11 cellular contexts compared by ENCODE assay signal in genomic region chrX:20144491-20144890, GRCh38. TPM values are rescaled to one million over a fixed set of nuclear protein-coding genes. Genes with fewer than 3 reads are reported as not detected.
A peak's percentile ranks its signal among the peaks of the same experiment; 100 is the strongest.
DNase-seq lines count a peak whose midpoint lies in the region; TF ChIP-seq lines count a peak whose summit lies in the region.
"Had no signal": no experiment of that assay in that cellular context is flagged by ENCODE, and none has a peak within 500 bp of the region (broad histone marks: within the 10 kb centered on the region; RNA-seq: fewer than 3 reads in every experiment).

No MANE protein-coding gene starts in this region.

- DNase-seq in activated CD4-positive, alpha-beta T cell treated with anti-CD3 and anti-CD28 coated beads, Interleukin-2, amount 10 ng/mL, durations not matched to agents 24 days and 14 days = no peak
- no peak for DNase-seq in activated CD4-positive, alpha-beta T cell treated with anti-CD3 and anti-CD28 coated beads, Interleukin-2, amount 50 U/mL, for 1 hour
- DNase-seq in HS-5 (ENCODE audit: low read depth) (peak; percentile 56), iris pigment epithelial cell (ENCODE audit: low read depth) (peak; percentile 76), T-helper 1 cell (no peak), NCI-H2081 treated with DMSO at 0.1 percent for 48 hours (lab: John Stamatoyannopoulos, UW) (no peak), dorsolateral prefrontal cortex (no peak)
- DNase-seq in activated T-helper 2 cell treated with anti-CD3 and anti-CD28 coated beads, Interferon-gamma antibody, Interleukin-2, Interleukin-4, amounts not matched to agents 10 μg/mL and 5 μg/mL and 100 μg/mL, durations not matched to agents 14 hours and 24 hours and 36 hours (ENCODE audit: low spot score) = no peak
- DNase-seq: RPMI8226 had no signal

- no peaks in the 10 kb centered on the region for H3K27me3 Mint-ChIP-seq in activated CD4-positive, alpha-beta T cell treated with anti-CD3 and anti-CD28 coated beads, Interleukin-2, amount 10 ng/mL, durations not matched to agents 24 days and 14 days
- no peaks in the 10 kb centered on the region for H3K27me3 Mint-ChIP-seq in activated T-helper 2 cell treated with anti-CD3 and anti-CD28 coated beads, Interferon-gamma antibody, Interleukin-2, Interleukin-4, amounts not matched to agents 10 μg/mL and 5 μg/mL and 100 μg/mL, durations not matched to agents 14 hours and 24 hours and 36 hours (ENCODE audit: low read depth)

- peaks cover 0 to 35% (median 3%) of the 10 kb centered on the region in 45 donors for H3K27me3 ChIP-seq in dorsolateral prefrontal cortex

- no peaks in the 10 kb centered on the region for H3K9me3 Mint-ChIP-seq in activated CD4-positive, alpha-beta T cell treated with anti-CD3 and anti-CD28 coated beads, Interleukin-2, amount 10 ng/mL, durations not matched to agents 24 days and 14 days
- no peaks in the 10 kb centered on the region for H3K9me3 Mint-ChIP-seq in activated T-helper 2 cell treated with anti-CD3 and anti-CD28 coated beads, Interferon-gamma antibody, Interleukin-2, Interleukin-4, amounts not matched to agents 10 μg/mL and 5 μg/mL and 100 μg/mL, durations not matched to agents 14 hours and 24 hours and 36 hours

- H3K4me3 Mint-ChIP-seq in activated CD4-positive, alpha-beta T cell treated with anti-CD3 and anti-CD28 coated beads, Interleukin-2, amount 10 ng/mL, durations not matched to agents 24 days and 14 days = no peak overlapping the region
- no peak overlapping the region for H3K4me3 Mint-ChIP-seq in activated T-helper 2 cell treated with anti-CD3 and anti-CD28 coated beads, Interferon-gamma antibody, Interleukin-2, Interleukin-4, amounts not matched to agents 10 μg/mL and 5 μg/mL and 100 μg/mL, durations not matched to agents 14 hours and 24 hours and 36 hours (ENCODE audit: low read depth)
- H3K4me3 Mint-ChIP-seq: neural crest cell had no signal

- TF ChIP-seq CTCF in dorsolateral prefrontal cortex (IDR thresholded peaks at IDR 0.05 in 54 of 56, conservative IDR thresholded peaks at IDR 0.05 in 2 of 56; ENCODE audit: low read depth in 1 of 56, partially characterized antibody in 56 of 56) = no peak

- H3K36me3 Mint-ChIP-seq in activated CD4-positive, alpha-beta T cell treated with anti-CD3 and anti-CD28 coated beads, Interleukin-2, amount 10 ng/mL, durations not matched to agents 24 days and 14 days (ENCODE audit: low read depth) = peaks cover 18% of the 10 kb centered on the region
- peaks cover 15% of the 10 kb centered on the region for H3K36me3 Mint-ChIP-seq in activated T-helper 2 cell treated with anti-CD3 and anti-CD28 coated beads, Interferon-gamma antibody, Interleukin-2, Interleukin-4, amounts not matched to agents 10 μg/mL and 5 μg/mL and 100 μg/mL, durations not matched to agents 14 hours and 24 hours and 36 hours (ENCODE audit: low read depth)

- H3K27ac Mint-ChIP-seq in activated CD4-positive, alpha-beta T cell treated with anti-CD3 and anti-CD28 coated beads, Interleukin-2, amount 10 ng/mL, durations not matched to agents 24 days and 14 days = peak overlapping the region; percentile 29
- peak overlapping the region; percentile 48 for H3K27ac Mint-ChIP-seq in activated T-helper 2 cell treated with anti-CD3 and anti-CD28 coated beads, Interferon-gamma antibody, Interleukin-2, Interleukin-4, amounts not matched to agents 10 μg/mL and 5 μg/mL and 100 μg/mL, durations not matched to agents 14 hours and 24 hours and 36 hours

- H3K4me3 ChIP-seq in dorsolateral prefrontal cortex = no peak overlapping the region

- no peak overlapping the region for H3K27ac ChIP-seq in dorsolateral prefrontal cortex
- H3K27ac ChIP-seq: KMS-11 had no signal

- peaks cover 13% of the 10 kb centered on the region for H3K4me1 Mint-ChIP-seq in activated CD4-positive, alpha-beta T cell treated with anti-CD3 and anti-CD28 coated beads, Interleukin-2, amount 10 ng/mL, durations not matched to agents 24 days and 14 days
- peaks cover 22% of the 10 kb centered on the region for H3K4me1 Mint-ChIP-seq in activated T-helper 2 cell treated with anti-CD3 and anti-CD28 coated beads, Interferon-gamma antibody, Interleukin-2, Interleukin-4, amounts not matched to agents 10 μg/mL and 5 μg/mL and 100 μg/mL, durations not matched to agents 14 hours and 24 hours and 36 hours (ENCODE audit: low read depth)

- intact Hi-C loops in activated CD4-positive, alpha-beta T cell treated with anti-CD3 and anti-CD28 coated beads, Interleukin-2, amount 10 ng/mL, durations not matched to agents 24 days and 14 days (cut with micrococcal nuclease) = loop anchor here (5.0 kb wide), 1 partner anchor 123 kb away; the partner anchor contains the start of gene RPS6KA3
- intact Hi-C loops in activated T-helper 2 cell treated with anti-CD3 and anti-CD28 coated beads, Interferon-gamma antibody, Interleukin-2, Interleukin-4, amounts not matched to agents 10 μg/mL and 5 μg/mL and 100 μg/mL, durations not matched to agents 14 hours and 24 hours and 36 hours (cut with micrococcal nuclease) = loop anchor here (5.0 kb wide), 1 partner anchor 123 kb away; the partner anchor contains the start of gene RPS6KA3
- intact Hi-C loops in dorsolateral prefrontal cortex (cut with DNase I) = loop anchor here (10.0 kb wide), 2 partner anchors 150 to 300 kb away; partner anchors contain the start of gene BCLAF3 (in 1 of the 2)

RNA-seq across cellular contexts. Expression of gene EIF1AX, which starts 2.9 kb away (rescaled TPM):
- 112 and 118 TPM in 2 replicates for total RNA-seq in activated CD4-positive, alpha-beta T cell treated with anti-CD3 and anti-CD28 coated beads, Interleukin-2, amount 10 ng/mL, durations not matched to agents 24 days and 14 days
- 94.1 and 94.5 TPM in 2 replicates for total RNA-seq in activated T-helper 2 cell treated with anti-CD3 and anti-CD28 coated beads, Interferon-gamma antibody, Interleukin-2, Interleukin-4, amounts not matched to agents 10 μg/mL and 5 μg/mL and 100 μg/mL, durations not matched to agents 14 hours and 24 hours and 36 hours
- 100 to 1,000 TPM in 24 of 120 experiments, 10 to 100 TPM in 96; 35.6 to 115 (median 87.7) TPM for total RNA-seq in dorsolateral prefrontal cortex

RNA-seq across cellular contexts. Expression of gene MAP7D2, which starts 27.8 kb away (rescaled TPM):
- 0.23 and 0.50 TPM in 2 replicates for total RNA-seq in activated CD4-positive, alpha-beta T cell treated with anti-CD3 and anti-CD28 coated beads, Interleukin-2, amount 10 ng/mL, durations not matched to agents 24 days and 14 days
- total RNA-seq in activated T-helper 2 cell treated with anti-CD3 and anti-CD28 coated beads, Interferon-gamma antibody, Interleukin-2, Interleukin-4, amounts not matched to agents 10 μg/mL and 5 μg/mL and 100 μg/mL, durations not matched to agents 14 hours and 24 hours and 36 hours = 0.21 and 0.46 TPM in 2 replicates
- 10 to 100 TPM; 15.7 to 85.7 (median 57.2) TPM for total RNA-seq in dorsolateral prefrontal cortex

Comparison
In these comparisons a context has a peak if more than half of its experiments do, and no peak if none do; other contexts are left out.
1. DNase-seq: peak in HS-5 (single experiment) and iris pigment epithelial cell (single experiment); none in activated CD4-positive, alpha-beta T cell treated with anti-CD3 and anti-CD28 coated beads, Interleukin-2, amount 10 ng/mL, durations not matched to agents 24 days and 14 days (single experiment), activated CD4-positive, alpha-beta T cell treated with anti-CD3 and anti-CD28 coated beads, Interleukin-2, amount 50 U/mL, for 1 hour (single experiment), activated T-helper 2 cell treated with anti-CD3 and anti-CD28 coated beads, Interferon-gamma antibody, Interleukin-2, Interleukin-4, amounts not matched to agents 10 μg/mL and 5 μg/mL and 100 μg/mL, durations not matched to agents 14 hours and 24 hours and 36 hours (single experiment), T-helper 1 cell (0 of 5), NCI-H2081 treated with DMSO at 0.1 percent for 48 hours (single experiment) and dorsolateral prefrontal cortex (0 of 10).
2. RNA of gene MAP7D2, which starts 27.8 kb away (total RNA-seq): 15.7 to 85.7 TPM in dorsolateral prefrontal cortex; 0.23 to 0.50 TPM in activated CD4-positive, alpha-beta T cell treated with anti-CD3 and anti-CD28 coated beads, Interleukin-2, amount 10 ng/mL, durations not matched to agents 24 days and 14 days and 0.21 to 0.46 TPM in activated T-helper 2 cell treated with anti-CD3 and anti-CD28 coated beads, Interferon-gamma antibody, Interleukin-2, Interleukin-4, amounts not matched to agents 10 μg/mL and 5 μg/mL and 100 μg/mL, durations not matched to agents 14 hours and 24 hours and 36 hours; every median in the first group is over 10 times any median in the second.